14 cellular contexts compared by ENCODE assay signal in genomic region chr10:13450078-13450477, GRCh38.
DNase-seq lines count a peak whose midpoint lies in the region; TF ChIP-seq lines count a peak whose summit lies in the region.
"Had no signal": no experiment of that assay in that cellular context is flagged by ENCODE, and none has a peak within 500 bp of the region (broad histone marks: within the 10 kb centered on the region; RNA-seq: fewer than 3 reads in every experiment).

No MANE protein-coding gene starts in this region.

- H4K20me1 ChIP-seq in fibroblast of lung (ENCODE audit: control insufficient read depth, extremely low read depth, insufficient read depth, low read length), result no peaks in the 10 kb centered on the region
- no peaks in the 10 kb centered on the region for H4K20me1 ChIP-seq in OCI-LY7 (ENCODE audit: insufficient read depth, low read length)

- H3K4me1 Mint-ChIP-seq in activated CD4-positive, alpha-beta memory T cell treated with anti-CD3 and anti-CD28 coated beads, Interleukin-2, amount 10 ng/mL, durations not matched to agents 7 days and 5 days, result peaks cover 4% of the 10 kb centered on the region

- no peak overlapping the region for H3K27ac ChIP-seq in fibroblast of lung (ENCODE audit: insufficient read depth, low read length)
- H3K27ac ChIP-seq in OCI-LY7 (ENCODE audit: low read depth, low read length, poor library complexity, severe bottlenecking), result no peak overlapping the region
- H3K27ac ChIP-seq: psoas muscle had no signal

- H2AFZ ChIP-seq in fibroblast of lung (ENCODE audit: low read length) (no peak overlapping the region), OCI-LY7 (ENCODE audit: low read length) (no peak overlapping the region)

- H3K4me2 ChIP-seq in fibroblast of lung (ENCODE audit: extremely low read depth, insufficient read depth, low read length) (no peak overlapping the region), OCI-LY7 (ENCODE audit: low read length) (no peak overlapping the region)

- H3K36me3 Mint-ChIP-seq in activated CD4-positive, alpha-beta memory T cell treated with anti-CD3 and anti-CD28 coated beads, Interleukin-2, amount 10 ng/mL, durations not matched to agents 7 days and 5 days (ENCODE audit: low read depth), result no peaks in the 10 kb centered on the region
- H3K36me3 Mint-ChIP-seq: activated naive CD4-positive, alpha-beta T cell treated with anti-CD3 and anti-CD28 coated beads, Interleukin-2, amount 10 ng/mL, durations not matched to agents 7 days and 5 days had no signal

- no peak overlapping the region for H3K4me3 Mint-ChIP-seq in activated CD4-positive, alpha-beta memory T cell treated with anti-CD3 and anti-CD28 coated beads, Interleukin-2, amount 10 ng/mL, durations not matched to agents 7 days and 5 days
- H3K4me3 Mint-ChIP-seq: activated naive CD4-positive, alpha-beta T cell treated with anti-CD3 and anti-CD28 coated beads, Interleukin-2, amount 10 ng/mL, durations not matched to agents 7 days and 5 days; stimulated activated naive B cell treated with anti-CD40 and anti-IgM and Interleukin-4, amounts not matched to agents 10 μg/mL and 1 μg/mL and 100 μg/mL, for 72 hours had no signal

- DNase-seq in NCI-H2029 (lab: John Stamatoyannopoulos, UW), result peak; percentile 22
- DNase-seq in NCI-H2029 treated with DMSO at 0.1 percent for 48 hours (lab: John Stamatoyannopoulos, UW), result no peak
- peak; percentile 36 for DNase-seq in RKO (ENCODE audit: low spot score)
- DNase-seq in fibroblast of lung (ENCODE audit: low read depth in 2 of 2), result peak; percentile 22 to 86
- DNase-seq in skeletal muscle cell (ENCODE audit: low read depth), result peak; percentile 29
- DNase-seq in hepatic stellate cell (ENCODE audit: low spot score), result no peak
- no peak for DNase-seq in OCI-LY7 (ENCODE audit: low spot score)
- no peak for DNase-seq in activated CD4-positive, alpha-beta memory T cell treated with anti-CD3 and anti-CD28 coated beads, Interleukin-2, amount 10 ng/mL, durations not matched to agents 7 days and 5 days
- DNase-seq: ACHN; activated CD8-positive, alpha-beta memory T cell treated with anti-CD3 and anti-CD28 coated beads for 24 hours; activated naive CD4-positive, alpha-beta T cell treated with anti-CD3 and anti-CD28 coated beads, Interleukin-2, amount 10 ng/mL, durations not matched to agents 7 days and 5 days; NCI-H510A treated with DMSO at 0.1 percent for 48 hours; psoas muscle; stimulated activated naive B cell treated with anti-CD40 and anti-IgM and Interleukin-4, amounts not matched to agents 10 μg/mL and 1 μg/mL and 100 μg/mL, for 72 hours had no signal

- H3K27me3 Mint-ChIP-seq in activated CD4-positive, alpha-beta memory T cell treated with anti-CD3 and anti-CD28 coated beads, Interleukin-2, amount 10 ng/mL, durations not matched to agents 7 days and 5 days, result peaks cover 23% of the 10 kb centered on the region

- TF ChIP-seq CTCF in fibroblast of lung (conservative IDR thresholded peaks at IDR 0.05 in 1 of 2, IDR thresholded peaks at IDR 0.05 in 1 of 2; ENCODE audit: low read depth in 1 of 2, low read length in 2 of 2), result no peak
- TF ChIP-seq CTCF in OCI-LY7 (conservative IDR thresholded peaks at IDR 0.05; ENCODE audit: low read length), result no peak

- no TSS peak for BruUV-seq in OCI-LY7 (replicated peaks; lab: Mats Ljungman, UMichigan)

- H3K4me3 ChIP-seq in fibroblast of lung (replicated peaks in 1 of 4; ENCODE audit: control extremely low read depth in 1 of 4, insufficient read depth in 1 of 4, low read depth in 3 of 4, low read length in 4 of 4) (no peak overlapping the region), skeletal muscle cell (ENCODE audit: low read depth, low read length) (no peak overlapping the region), OCI-LY7 (ENCODE audit: low read depth, low read length, poor library complexity, severe bottlenecking) (no peak overlapping the region)
- H3K4me3 ChIP-seq: psoas muscle had no signal

- H3K4me1 ChIP-seq in fibroblast of lung (ENCODE audit: control insufficient read depth, extremely low read depth, insufficient read depth, low read length), result no peaks in the 10 kb centered on the region
- no peaks in the 10 kb centered on the region for H3K4me1 ChIP-seq in OCI-LY7 (ENCODE audit: insufficient read depth, low read length, poor library complexity, severe bottlenecking)
- H3K4me1 ChIP-seq: psoas muscle had no signal

- H3K79me2 ChIP-seq in fibroblast of lung (ENCODE audit: control insufficient read depth, insufficient read depth, low read length), result no peaks in the 10 kb centered on the region
- no peaks in the 10 kb centered on the region for H3K79me2 ChIP-seq in OCI-LY7 (ENCODE audit: insufficient read depth, low read depth, low read length)

- no peak overlapping the region for H3K9ac ChIP-seq in fibroblast of lung (ENCODE audit: insufficient read depth, low read length)

- no peaks in the 10 kb centered on the region for H3K9me2 ChIP-seq in OCI-LY7 (ENCODE audit: insufficient read depth, low read length)

- H3K9me3 ChIP-seq in fibroblast of lung (ENCODE audit: control insufficient read depth, insufficient read depth, low read depth, low read length) (no peaks in the 10 kb centered on the region), OCI-LY7 (ENCODE audit: low read length) (no peaks in the 10 kb centered on the region)
- H3K9me3 ChIP-seq: psoas muscle had no signal

- CTCF ChIA-PET in OCI-LY7 (lab: Charles Lee; ENCODE audit: unreplicated experiment), result no interaction called here
- CTCF ChIA-PET in activated CD4-positive, alpha-beta memory T cell treated with anti-CD3 and anti-CD28 coated beads, Interleukin-2, amount 10 ng/mL, durations not matched to agents 7 days and 5 days (lab: Charles Lee), result interaction anchor here (2.0 kb wide), 1 partner anchor 10 kb away, joined by 10 read pairs; no protein-coding TSS in a partner anchor

- POLR2A ChIA-PET in OCI-LY7 (lab: Charles Lee), result no interaction called here
- POLR2A ChIA-PET in activated CD4-positive, alpha-beta memory T cell treated with anti-CD3 and anti-CD28 coated beads, Interleukin-2, amount 10 ng/mL, durations not matched to agents 7 days and 5 days (lab: Charles Lee), result no interaction called here

- no peaks in the 10 kb centered on the region for H3K27me3 ChIP-seq in fibroblast of lung (ENCODE audit: control insufficient read depth, insufficient read depth, low read length)

- H3K36me3 ChIP-seq in fibroblast of lung (ENCODE audit: control insufficient read depth, insufficient read depth, low read length), result no peaks in the 10 kb centered on the region
- no peaks in the 10 kb centered on the region for H3K36me3 ChIP-seq in OCI-LY7 (ENCODE audit: insufficient read depth, low read length)

- intact Hi-C loops in OCI-LY7 (cut with micrococcal nuclease; ENCODE audit: unreplicated experiment), result no loop called here

- no peaks in the 10 kb centered on the region for H3K9me3 Mint-ChIP-seq in activated CD4-positive, alpha-beta memory T cell treated with anti-CD3 and anti-CD28 coated beads, Interleukin-2, amount 10 ng/mL, durations not matched to agents 7 days and 5 days
- H3K9me3 Mint-ChIP-seq: activated naive CD4-positive, alpha-beta T cell treated with anti-CD3 and anti-CD28 coated beads, Interleukin-2, amount 10 ng/mL, durations not matched to agents 7 days and 5 days had no signal

- no peak overlapping the region for H3K27ac Mint-ChIP-seq in activated CD4-positive, alpha-beta memory T cell treated with anti-CD3 and anti-CD28 coated beads, Interleukin-2, amount 10 ng/mL, durations not matched to agents 7 days and 5 days
- H3K27ac Mint-ChIP-seq: activated naive CD4-positive, alpha-beta T cell treated with anti-CD3 and anti-CD28 coated beads, Interleukin-2, amount 10 ng/mL, durations not matched to agents 7 days and 5 days; stimulated activated naive B cell treated with anti-CD40 and anti-IgM and Interleukin-4, amounts not matched to agents 10 μg/mL and 1 μg/mL and 100 μg/mL, for 72 hours had no signal

Comparison
In these comparisons a context has a peak if more than half of its experiments do, and no peak if none do; other contexts are left out.
1. DNase-seq: peak in NCI-H2029 (single experiment), RKO (single experiment), fibroblast of lung (2 of 2) and skeletal muscle cell (single experiment); none in NCI-H2029 treated with DMSO at 0.1 percent for 48 hours (single experiment), hepatic stellate cell (single experiment), OCI-LY7 (single experiment) and activated CD4-positive, alpha-beta memory T cell treated with anti-CD3 and anti-CD28 coated beads, Interleukin-2, amount 10 ng/mL, durations not matched to agents 7 days and 5 days (single experiment).